1 cellular context compared by ENCODE assay signal in genomic region chr21:45484318-45484717, GRCh38.
TF ChIP-seq lines count a peak whose summit lies in the region.

No MANE protein-coding gene starts in this region.

TF ChIP-seq in HEK293, 187 proteins besides CTCF, POLR2A, EP300 and RAD21:
- TF ChIP-seq ZSCAN4 (tag by site-specific recombination; IDR thresholded peaks at IDR 0.05): peak; percentile 51
- no peak for TF ChIP-seq ZBTB10 (tag by site-specific recombination; IDR thresholded peaks at IDR 0.05)
